Comparison of ENCODE assay signal across 31 cellular contexts in genomic region chr14:75094896-75095295, GRCh38.
"Had no signal": no experiment of that assay in that cellular context is flagged by ENCODE, and none has a peak within 500 bp of the region (broad histone marks: within the 10 kb centered on the region; RNA-seq: fewer than 3 reads in every experiment).

No MANE protein-coding gene starts in this region.

- H3K9me3 ChIP-seq: adrenal gland, body of pancreas, breast epithelium, Peyer's patch, SJSA1, SK-N-SH had no signal

- H3K27ac ChIP-seq: adrenal gland, body of pancreas, breast epithelium, Peyer's patch, SJSA1, VCaP had no signal

- H3K9ac ChIP-seq: SK-N-SH had no signal

- DNase-seq: activated B cell treated with CpG ODN at 0.5 μM for 24 hours; activated CD4-positive, alpha-beta T cell treated with anti-CD3 and anti-CD28 coated beads for 48 hours; activated CD4-positive, alpha-beta T cell treated with anti-CD3 and anti-CD28 coated beads, Interleukin-2, amount 50 U/mL, for 4 hours; activated CD4-positive, CD25-positive, alpha-beta regulatory T cell treated with anti-CD3 and anti-CD28 coated beads, Interleukin-2, amount 50 U/mL, for 72 hours; activated CD8-positive, alpha-beta T cell treated with anti-CD3 and anti-CD28 coated beads for 36 hours; activated gamma-delta T cell treated with Interleukin-2 at 50 U/mL for 16 hours; activated naive CD4-positive, alpha-beta T cell treated with anti-CD3 and anti-CD28 coated beads for 36 hours; activated T-cell treated with anti-CD3 and anti-CD28 coated beads, Interleukin-2, amount 50 U/mL, for 1 hour; activated T-cell treated with anti-CD3 and anti-CD28 coated beads, Interleukin-2, amount 50 U/mL, for 72 hours; adrenal gland; body of pancreas; NCI-H1092 treated with DMSO at 0.1 percent for 48 hours; NCI-H1417; NCI-H146; NCI-H187; NCI-H2029 treated with DMSO at 0.1 percent for 48 hours; NCI-H2107; NCI-H2171; NCI-H510A; NCI-H526; NCI-H748 treated with DMSO at 0.1 percent for 48 hours; NK-92 treated with Interleukin-12 subunit alpha and Interleukin-12 subunit beta, amount 100 ng/mL, for 24 hours; PC-3; Peyer's patch; RPMI8226; SHP77 treated with DMSO at 0.1 percent for 48 hours; SK-N-SH had no signal

- H3K4me2 ChIP-seq: SK-N-SH had no signal

- H3K27me3 ChIP-seq: adrenal gland, body of pancreas, breast epithelium, Peyer's patch, SJSA1 had no signal

- H3K4me3 ChIP-seq: adrenal gland, body of pancreas, breast epithelium, Peyer's patch, SJSA1 had no signal

- H3K4me1 ChIP-seq: adrenal gland, body of pancreas, breast epithelium, Peyer's patch, SJSA1 had no signal

- ATAC-seq: activated CD8-positive, alpha-beta T cell treated with anti-CD3 and anti-CD28 coated beads for 36 hours; activated naive CD4-positive, alpha-beta T cell treated with anti-CD3 and anti-CD28 coated beads, Interleukin-2, amount 50 U/mL, for 72 hours; activated T-cell treated with anti-CD3 and anti-CD28 coated beads, Interleukin-2, amount 50 U/mL, for 72 hours; body of pancreas; PC-3 had no signal

- H3K36me3 ChIP-seq: breast epithelium had no signal
